8 cellular contexts compared by ENCODE assay signal in the genomic region with DNA sequence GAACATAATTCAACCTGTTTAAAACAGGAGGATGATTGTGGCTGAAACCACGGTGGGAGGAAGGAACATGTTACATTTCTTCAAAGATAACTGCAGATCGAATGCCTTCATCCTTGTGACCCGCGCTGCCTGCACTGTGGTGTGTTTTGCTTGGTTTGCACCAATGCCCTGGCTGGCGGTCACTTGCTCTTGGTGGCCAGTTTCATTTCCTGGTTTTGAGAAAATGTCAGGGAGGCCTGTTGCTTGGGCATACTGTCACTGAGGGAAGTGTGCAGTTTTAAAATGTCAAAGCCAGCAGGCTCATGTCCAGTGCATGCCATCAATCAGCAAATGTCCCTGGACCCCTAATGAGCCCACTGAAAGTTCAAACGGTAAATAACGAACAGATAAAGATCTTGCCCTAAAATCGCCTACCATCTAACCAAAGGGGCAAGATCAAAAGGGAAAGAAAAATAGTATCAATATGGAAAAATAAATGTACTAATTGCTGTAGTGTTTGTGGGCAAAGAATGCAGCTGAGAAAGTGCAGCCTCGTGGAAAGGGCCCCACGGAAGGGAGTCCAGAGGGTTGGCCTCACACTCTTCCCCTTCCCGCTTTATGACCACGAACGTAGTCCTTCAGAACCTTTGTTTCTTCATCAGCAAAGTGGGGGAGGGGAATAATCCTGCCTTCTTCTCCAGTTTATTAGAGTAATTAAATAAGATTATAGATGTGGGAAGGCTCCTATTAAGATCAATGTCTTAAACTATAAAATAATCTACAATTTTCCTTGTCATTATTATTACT. TPM values are rescaled to one million over a fixed set of nuclear protein-coding genes. Genes with fewer than 3 reads are reported as not detected.
A peak's percentile ranks its signal among the peaks of the same experiment; 100 is the strongest.
DNase-seq lines count a peak whose midpoint lies in the region; ATAC-seq, FAIRE-seq and TF ChIP-seq lines count a peak whose summit lies in the region.

No MANE protein-coding gene starts in this region.

- peak overlapping the region; percentile 100 for H3K27ac ChIP-seq in SU-DHL-6 (ENCODE audit: low read depth, low read length)

- TF ChIP-seq CTCF in SU-DHL-6 (IDR thresholded peaks at IDR 0.05; ENCODE audit: insufficient read depth, low read length, poor library complexity, severe bottlenecking) = no peak
- no peak for TF ChIP-seq CTCF in mucosa of descending colon (IDR thresholded peaks at IDR 0.05)
- no peak for TF ChIP-seq CTCF in endothelial cell (IDR thresholded peaks at IDR 0.05; ENCODE audit: unreplicated experiment)

- H3K4me3 ChIP-seq in SU-DHL-6 (ENCODE audit: insufficient read depth, low read length, poor library complexity, severe bottlenecking) (peak overlapping the region; percentile 14), mucosa of descending colon (no peak overlapping the region)

- no peaks in the 10 kb centered on the region for H3K9me3 Mint-ChIP-seq in endothelial cell (ENCODE audit: unreplicated experiment)

- H3K79me2 ChIP-seq in SU-DHL-6 (ENCODE audit: insufficient read depth, low read length) = peaks cover 99% of the 10 kb centered on the region

- no peak overlapping the region for H2AFZ ChIP-seq in SU-DHL-6 (ENCODE audit: low read depth, low read length, severe bottlenecking)

- H3K27me3 ChIP-seq in SU-DHL-6 (ENCODE audit: low read length) = no peaks in the 10 kb centered on the region

- DNase-seq in mucosa of descending colon (peak in 2 of 3 donors; percentile 49 to 77), NCI-H2081 (lab: John Stamatoyannopoulos, UW) (no peak), endothelial cell (ENCODE audit: low spot score) (no peak), NCI-H526 treated with DMSO at 0.1 percent for 48 hours (lab: John Stamatoyannopoulos, UW) (no peak), HTR-8/SVneo (ENCODE audit: insufficient read length, low spot score) (no peak)

- peaks cover 7% of the 10 kb centered on the region for H3K4me1 ChIP-seq in mucosa of descending colon (ENCODE audit: low read depth)

- H3K27me3 Mint-ChIP-seq in endothelial cell (ENCODE audit: unreplicated experiment) = peaks cover 3% of the 10 kb centered on the region

- H3K9me2 ChIP-seq in SU-DHL-6 (replicated peaks; ENCODE audit: insufficient read depth, low read length) = no peaks in the 10 kb centered on the region

- no peaks in the 10 kb centered on the region for H4K20me1 ChIP-seq in SU-DHL-6 (ENCODE audit: low read depth, low read length)

- H3F3A ChIP-seq in SU-DHL-6 (ENCODE audit: insufficient read depth) = peaks cover 55% of the 10 kb centered on the region

- H3K4me1 Mint-ChIP-seq in endothelial cell (ENCODE audit: unreplicated experiment) = peaks cover 82% of the 10 kb centered on the region

- H3K9me3 ChIP-seq in SU-DHL-6 (ENCODE audit: insufficient read depth, low read length) (no peaks in the 10 kb centered on the region), mucosa of descending colon (no peaks in the 10 kb centered on the region)

- H3K36me3 Mint-ChIP-seq in endothelial cell (ENCODE audit: low read depth, unreplicated experiment) = peaks cover 40% of the 10 kb centered on the region

- peak overlapping the region; percentile 68 for H3K4me2 ChIP-seq in SU-DHL-6 (ENCODE audit: low read depth, low read length, poor library complexity, severe bottlenecking)

- intact Hi-C loops in mucosa of descending colon (cut with DNase I, micrococcal nuclease) = no loop called here

- peak overlapping the region; percentile 57 for H3K9ac ChIP-seq in SU-DHL-6 (ENCODE audit: low read length)

- FAIRE-seq in HTR-8/SVneo (lab: Jason Lieb, UNC) = no peak

- H3K36me3 ChIP-seq in SU-DHL-6 (ENCODE audit: low read length) = no peaks in the 10 kb centered on the region
- H3K36me3 ChIP-seq in mucosa of descending colon (ENCODE audit: low read depth) = no peaks in the 10 kb centered on the region

- no peak overlapping the region for H3K4me3 Mint-ChIP-seq in endothelial cell (ENCODE audit: unreplicated experiment)

- H3K27ac Mint-ChIP-seq in endothelial cell (ENCODE audit: unreplicated experiment) = no peak overlapping the region

- ATAC-seq in GM18517 (IDR thresholded peaks at IDR 0.05; ENCODE audit: unreplicated experiment) (peak; percentile 39), HG02884 (IDR thresholded peaks at IDR 0.05; ENCODE audit: unreplicated experiment) (peak; percentile 15), mucosa of descending colon (peak; percentile 49)

RNA-seq across cellular contexts. Expression of gene FLI1, which starts 40.8 kb away (rescaled TPM):
- 10 to 100 TPM in 2 of 3 donors, 1 to 10 TPM in 1; 5.8 to 10.9 (median 10.1) TPM for total RNA-seq in mucosa of descending colon
- 271 TPM for total RNA-seq in endothelial cell (ENCODE audit: unreplicated experiment)

Comparison
In these comparisons a context has a peak if more than half of its experiments do, and no peak if none do; other contexts are left out.
1. DNase-seq: peak in mucosa of descending colon (2 of 3); none in NCI-H2081 (0 of 2), endothelial cell (single experiment), NCI-H526 treated with DMSO at 0.1 percent for 48 hours (single experiment) and HTR-8/SVneo (single experiment).
2. RNA of gene FLI1, which starts 40.8 kb away (total RNA-seq): 271 TPM in endothelial cell (single experiment); 5.8 to 10.9 TPM in mucosa of descending colon; every median in the first group is over 10 times any median in the second.
3. Peak in every context shown above with its lines, with median percentiles within 50 percentile points of each other: ATAC-seq.